In the genomic region with DNA sequence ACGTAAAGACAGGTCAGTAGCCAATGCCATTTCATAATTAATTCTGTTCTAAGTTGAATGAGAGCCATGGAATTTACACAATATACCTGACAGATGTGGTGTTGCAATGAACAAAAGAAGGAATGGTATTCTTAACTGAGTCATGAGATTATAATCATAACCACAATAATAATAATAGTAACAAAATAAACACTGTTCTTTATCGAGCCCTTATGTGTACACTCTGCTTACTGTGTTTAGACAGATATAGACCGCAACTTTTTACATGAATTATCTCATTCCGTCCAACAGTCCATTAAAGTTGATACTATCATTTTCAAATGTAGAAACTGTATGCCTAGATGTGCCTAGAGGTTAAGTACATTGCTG, we compare ENCODE assay signal across 1 cellular context.
TF ChIP-seq lines count a peak whose summit lies in the region.

No MANE protein-coding gene starts in this region.

TF ChIP-seq in endothelial cell of umbilical vein, 7 proteins besides CTCF, POLR2A, EP300 and RAD21:
- TF ChIP-seq, protein P1, sequence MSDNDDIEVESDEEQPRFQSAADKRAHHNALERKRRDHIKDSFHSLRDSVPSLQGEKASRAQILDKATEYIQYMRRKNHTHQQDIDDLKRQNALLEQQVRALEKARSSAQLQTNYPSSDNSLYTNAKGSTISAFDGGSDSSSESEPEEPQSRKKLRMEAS (IDR thresholded peaks at IDR 0.05; ENCODE audit: insufficient read depth, insufficient read length) = no peak
- TF ChIP-seq POLR2AphosphoS5 (IDR thresholded peaks at IDR 0.05; ENCODE audit: insufficient read depth, low read depth, low read length) = no peak
- no peak for TF ChIP-seq EZH2 (IDR thresholded peaks at IDR 0.05; ENCODE audit: borderline replicate concordance, low read depth, low read length, severe bottlenecking)
- no peak for TF ChIP-seq GATA2 (IDR thresholded peaks at IDR 0.05; ENCODE audit: insufficient read depth, insufficient read length, low read depth, low read length)
- no peak for TF ChIP-seq MYC (IDR thresholded peaks at IDR 0.05; ENCODE audit: low read depth, low read length)
- TF ChIP-seq JUN (IDR thresholded peaks at IDR 0.05; ENCODE audit: borderline replicate concordance, insufficient read depth, insufficient read length, low read depth) = no peak
- TF ChIP-seq FOS (IDR thresholded peaks at IDR 0.05; ENCODE audit: borderline replicate concordance, insufficient read depth, low read length) = no peak
TF ChIP-seq in endothelial cell of umbilical vein: peak in this region for 0.
